In genomic region chr4:159021597-159022385, GRCh38 we compare ENCODE assay signal across 1 cellular context.
TF ChIP-seq lines count a peak whose summit lies in the region.

No MANE protein-coding gene starts in this region.

TF ChIP-seq in WTC11, 78 proteins besides CTCF, POLR2A, EP300 and RAD21 (continued from another document):
- TF ChIP-seq FOXP1 (CRISPR knock-in tag; IDR thresholded peaks at IDR 0.05; ENCODE audit: borderline replicate concordance) (no peak), ZNF263 (CRISPR knock-in tag; IDR thresholded peaks at IDR 0.05; ENCODE audit: low read depth) (no peak), PRDM15 (CRISPR knock-in tag; IDR thresholded peaks at IDR 0.05) (peak; percentile 90), RELA (CRISPR knock-in tag; IDR thresholded peaks at IDR 0.05; ENCODE audit: borderline replicate concordance) (no peak), ZNF423 (CRISPR knock-in tag; IDR thresholded peaks at IDR 0.05) (peak; percentile 64; the same call in 1 of the 2 replicates), ZBTB21 (CRISPR knock-in tag; IDR thresholded peaks at IDR 0.05; ENCODE audit: borderline replicate concordance) (no peak), CREB1 (CRISPR knock-in tag; IDR thresholded peaks at IDR 0.05) (no peak), TP53 (CRISPR knock-in tag; IDR thresholded peaks at IDR 0.05) (no peak), NR3C1 (CRISPR knock-in tag; conservative IDR thresholded peaks at IDR 0.05; ENCODE audit: low read depth) (no peak), ERG (CRISPR knock-in tag; IDR thresholded peaks at IDR 0.05) (no peak), ZNF416 (CRISPR knock-in tag; IDR thresholded peaks at IDR 0.05) (no peak), ZNF671 (CRISPR knock-in tag; IDR thresholded peaks at IDR 0.05) (no peak), KAT7 (CRISPR knock-in tag; IDR thresholded peaks at IDR 0.05; ENCODE audit: borderline replicate concordance) (no peak), GRHL2 (CRISPR knock-in tag; IDR thresholded peaks at IDR 0.05; ENCODE audit: insufficient replicate concordance, severe bottlenecking) (no peak), SP1 (CRISPR knock-in tag; conservative IDR thresholded peaks at IDR 0.05) (peak; percentile 31; the same call in 1 of the 2 replicates), ETV6 (CRISPR knock-in tag; IDR thresholded peaks at IDR 0.05) (no peak), SMAD3 (CRISPR knock-in tag; IDR thresholded peaks at IDR 0.05; ENCODE audit: borderline replicate concordance) (no peak)
- TF ChIP-seq, protein P1, sequence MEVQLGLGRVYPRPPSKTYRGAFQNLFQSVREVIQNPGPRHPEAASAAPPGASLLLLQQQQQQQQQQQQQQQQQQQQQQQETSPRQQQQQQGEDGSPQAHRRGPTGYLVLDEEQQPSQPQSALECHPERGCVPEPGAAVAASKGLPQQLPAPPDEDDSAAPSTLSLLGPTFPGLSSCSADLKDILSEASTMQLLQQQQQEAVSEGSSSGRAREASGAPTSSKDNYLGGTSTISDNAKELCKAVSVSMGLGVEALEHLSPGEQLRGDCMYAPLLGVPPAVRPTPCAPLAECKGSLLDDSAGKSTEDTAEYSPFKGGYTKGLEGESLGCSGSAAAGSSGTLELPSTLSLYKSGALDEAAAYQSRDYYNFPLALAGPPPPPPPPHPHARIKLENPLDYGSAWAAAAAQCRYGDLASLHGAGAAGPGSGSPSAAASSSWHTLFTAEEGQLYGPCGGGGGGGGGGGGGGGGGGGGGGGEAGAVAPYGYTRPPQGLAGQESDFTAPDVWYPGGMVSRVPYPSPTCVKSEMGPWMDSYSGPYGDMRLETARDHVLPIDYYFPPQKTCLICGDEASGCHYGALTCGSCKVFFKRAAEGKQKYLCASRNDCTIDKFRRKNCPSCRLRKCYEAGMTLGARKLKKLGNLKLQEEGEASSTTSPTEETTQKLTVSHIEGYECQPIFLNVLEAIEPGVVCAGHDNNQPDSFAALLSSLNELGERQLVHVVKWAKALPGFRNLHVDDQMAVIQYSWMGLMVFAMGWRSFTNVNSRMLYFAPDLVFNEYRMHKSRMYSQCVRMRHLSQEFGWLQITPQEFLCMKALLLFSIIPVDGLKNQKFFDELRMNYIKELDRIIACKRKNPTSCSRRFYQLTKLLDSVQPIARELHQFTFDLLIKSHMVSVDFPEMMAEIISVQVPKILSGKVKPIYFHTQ (CRISPR knock-in tag; IDR thresholded peaks at IDR 0.05) = no peak
- TF ChIP-seq, protein P2, sequence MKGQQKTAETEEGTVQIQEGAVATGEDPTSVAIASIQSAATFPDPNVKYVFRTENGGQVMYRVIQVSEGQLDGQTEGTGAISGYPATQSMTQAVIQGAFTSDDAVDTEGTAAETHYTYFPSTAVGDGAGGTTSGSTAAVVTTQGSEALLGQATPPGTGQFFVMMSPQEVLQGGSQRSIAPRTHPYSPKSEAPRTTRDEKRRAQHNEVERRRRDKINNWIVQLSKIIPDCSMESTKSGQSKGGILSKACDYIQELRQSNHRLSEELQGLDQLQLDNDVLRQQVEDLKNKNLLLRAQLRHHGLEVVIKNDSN (CRISPR knock-in tag; IDR thresholded peaks at IDR 0.05) = no peak
